8 cellular contexts compared by ENCODE assay signal in genomic region chr20:10696650-10697049, GRCh38. TPM values are rescaled to one million over a fixed set of nuclear protein-coding genes. Genes with fewer than 3 reads are reported as not detected.
DNase-seq lines count a peak whose midpoint lies in the region; ATAC-seq and TF ChIP-seq lines count a peak whose summit lies in the region.

No MANE protein-coding gene starts in this region.

- no peaks in the 10 kb centered on the region for H3K4me1 ChIP-seq in Caco-2

- ATAC-seq in GM21360 (IDR thresholded peaks at IDR 0.05; ENCODE audit: unreplicated experiment) (peak; percentile 63), GM18868 (IDR thresholded peaks at IDR 0.05; ENCODE audit: unreplicated experiment) (no peak), HG02981 (IDR thresholded peaks at IDR 0.05; ENCODE audit: unreplicated experiment) (no peak), GM18498 (IDR thresholded peaks at IDR 0.05; ENCODE audit: unreplicated experiment) (no peak)

- peak; percentile 47 to 61 for TF ChIP-seq CTCF in Caco-2 (IDR thresholded peaks at IDR 0.05; ENCODE audit: insufficient read depth in 1 of 2, low read depth in 1 of 2, low read length in 1 of 2, severe bottlenecking in 1 of 2, unreplicated experiment in 1 of 2)
- TF ChIP-seq CTCF in SU-DHL-6 (IDR thresholded peaks at IDR 0.05; ENCODE audit: insufficient read depth, low read length, poor library complexity, severe bottlenecking): peak; percentile 73
- TF ChIP-seq CTCF in kidney epithelial cell (IDR thresholded peaks at IDR 0.05; ENCODE audit: insufficient read depth, low read length, poor library complexity, severe bottlenecking): peak; percentile 60

- no peaks in the 10 kb centered on the region for H3K27me3 ChIP-seq in Caco-2 (replicated peaks; ENCODE audit: control insufficient read depth, insufficient read depth, low read length)
- no peaks in the 10 kb centered on the region for H3K27me3 ChIP-seq in SU-DHL-6 (ENCODE audit: low read length)
- no peaks in the 10 kb centered on the region for H3K27me3 ChIP-seq in kidney epithelial cell (ENCODE audit: control insufficient read depth, insufficient read depth, low read length)

- H2AFZ ChIP-seq in SU-DHL-6 (ENCODE audit: low read depth, low read length, severe bottlenecking): no peak overlapping the region

- no peak overlapping the region for H3K27ac Mint-ChIP-seq in Caco-2 (ENCODE audit: unreplicated experiment)

- DNase-seq in Caco-2 (peak in 1 of 2 experiments; percentile 34), kidney epithelial cell (ENCODE audit: low read depth) (no peak), HT-29 (ENCODE audit: low spot score) (no peak)

- intact Hi-C loops in Caco-2 (cut with micrococcal nuclease; ENCODE audit: unreplicated experiment): no loop called here

- H3K9me2 ChIP-seq in SU-DHL-6 (replicated peaks; ENCODE audit: insufficient read depth, low read length): no peaks in the 10 kb centered on the region

- no peak overlapping the region for H3K4me2 ChIP-seq in SU-DHL-6 (ENCODE audit: low read depth, low read length, poor library complexity, severe bottlenecking)

- H3K36me3 ChIP-seq in Caco-2 (ENCODE audit: control insufficient read depth, insufficient read depth, low read length) (no peaks in the 10 kb centered on the region), SU-DHL-6 (ENCODE audit: low read length) (no peaks in the 10 kb centered on the region), kidney epithelial cell (ENCODE audit: control insufficient read depth, insufficient read depth, low read length) (no peaks in the 10 kb centered on the region)

- POLR2A ChIA-PET in Caco-2 (lab: Charles Lee): no interaction called here

- no TSS peak for BruUV-seq in Caco-2 (replicated peaks; lab: Mats Ljungman, UMichigan)

- H3F3A ChIP-seq in SU-DHL-6 (ENCODE audit: insufficient read depth): no peaks in the 10 kb centered on the region

- no peak overlapping the region for H3K27ac ChIP-seq in SU-DHL-6 (ENCODE audit: low read depth, low read length)

- no peaks in the 10 kb centered on the region; the same call in 1 of the 2 replicates for H3K9me3 ChIP-seq in Caco-2
- H3K9me3 ChIP-seq in SU-DHL-6 (ENCODE audit: insufficient read depth, low read length): no peaks in the 10 kb centered on the region

- CTCF ChIA-PET in Caco-2 (lab: Charles Lee): no interaction called here

- H4K20me1 ChIP-seq in SU-DHL-6 (ENCODE audit: low read depth, low read length): no peaks in the 10 kb centered on the region

- no peak overlapping the region for H3K9ac ChIP-seq in SU-DHL-6 (ENCODE audit: low read length)

- H3K9me3 Mint-ChIP-seq in Caco-2 (ENCODE audit: unreplicated experiment): no peaks in the 10 kb centered on the region

- H3K4me3 Mint-ChIP-seq in Caco-2 (ENCODE audit: unreplicated experiment): no peak overlapping the region

- no peaks in the 10 kb centered on the region for H3K36me3 Mint-ChIP-seq in Caco-2 (ENCODE audit: insufficient read depth, unreplicated experiment)

- no peaks in the 10 kb centered on the region for H3K27me3 Mint-ChIP-seq in Caco-2 (ENCODE audit: insufficient read depth, unreplicated experiment)

- H3K4me3 ChIP-seq in Caco-2 (ENCODE audit: low read depth, low read length) (no peak overlapping the region), SU-DHL-6 (ENCODE audit: insufficient read depth, low read length, poor library complexity, severe bottlenecking) (no peak overlapping the region), kidney epithelial cell (ENCODE audit: low read depth, low read length) (no peak overlapping the region)

- peaks cover 6% of the 10 kb centered on the region for H3K4me1 Mint-ChIP-seq in Caco-2 (ENCODE audit: low read depth, unreplicated experiment)

- H3K79me2 ChIP-seq in SU-DHL-6 (ENCODE audit: insufficient read depth, low read length): no peaks in the 10 kb centered on the region

RNA-seq across cellular contexts. Expression of gene JAG1, which starts 22.9 kb away (rescaled TPM):
- 69.1 and 69.8 TPM in 2 replicates for total RNA-seq in Caco-2 (2022)
- total RNA-seq in kidney epithelial cell: 132 and 150 TPM in 2 replicates
- 13.9 and 15.5 TPM in 2 replicates for total RNA-seq in HT-29 (2014; rRNA removed; shearing (Covaris generic))
